ENCODE assay signal across 10 cellular contexts in genomic region chr12:54416908-54417603, GRCh38. TPM values are rescaled to one million over a fixed set of nuclear protein-coding genes. Genes with fewer than 3 reads are reported as not detected.
DNase-seq lines count a peak whose midpoint lies in the region; ATAC-seq and TF ChIP-seq lines count a peak whose summit lies in the region.
"Had no signal": no experiment of that assay in that cellular context is flagged by ENCODE, and none has a peak within 500 bp of the region (broad histone marks: within the 10 kb centered on the region; RNA-seq: fewer than 3 reads in every experiment).

No MANE protein-coding gene starts in this region.

- H3K27me3 ChIP-seq in ACC112 (ENCODE audit: insufficient read depth, low read length) (no peaks in the 10 kb centered on the region), mammary epithelial cell (ENCODE audit: insufficient read depth, low read length) (no peaks in the 10 kb centered on the region)
- no peaks in the 10 kb centered on the region for H3K27me3 ChIP-seq in naive thymus-derived CD4-positive, alpha-beta T cell (ENCODE audit: control insufficient read depth in 2 of 2, insufficient read depth in 2 of 2, low read length in 2 of 2)

- intact Hi-C loops in mammary epithelial cell (cut with micrococcal nuclease) = no loop called here
- intact Hi-C loops in naive thymus-derived CD4-positive, alpha-beta T cell (cut with micrococcal nuclease) = loop anchor here in 1 of 2 donors (10.0 kb wide), 1 partner anchor 568 kb away; the partner anchor contains the start of gene TESPA1

- peak overlapping the region; percentile 89 for H3K4me3 ChIP-seq in ACC112 (ENCODE audit: low read depth, low read length)
- H3K4me3 ChIP-seq in mammary epithelial cell (replicated peaks in 1 of 3; ENCODE audit: insufficient read depth in 1 of 3, low read depth in 2 of 3, low read length in 3 of 3) = peak overlapping the region; percentile 74 to 87 (median 82)
- H3K4me3 ChIP-seq in naive thymus-derived CD4-positive, alpha-beta T cell (ENCODE audit: low read length) = peak overlapping the region; percentile 86

- POLR2A ChIA-PET in naive thymus-derived CD4-positive, alpha-beta T cell (lab: Charles Lee) = interaction anchor here (0.8 to 2.9 kb wide), 8 partner anchors 14 to 137 kb away, joined by 3 to 19 read pairs (median 7); partner anchors contain the start of genes CBX5, NCKAP1L and ZNF385A

- H3K9me3 ChIP-seq in mammary epithelial cell (replicated peaks; ENCODE audit: insufficient read depth, low read length) = no peaks in the 10 kb centered on the region
- H3K9me3 ChIP-seq in naive thymus-derived CD4-positive, alpha-beta T cell (ENCODE audit: control insufficient read depth in 2 of 3, low read length in 3 of 3) = no peaks in the 10 kb centered on the region

- H3K4me2 ChIP-seq in mammary epithelial cell (ENCODE audit: insufficient read depth, low read depth, low read length) = peak overlapping the region; percentile 93

- H3K27ac ChIP-seq in ACC112 (ENCODE audit: low read depth, low read length) (peak overlapping the region; percentile 95), mammary epithelial cell (ENCODE audit: insufficient read depth, low read depth, low read length) (peak overlapping the region; percentile 23)
- H3K27ac ChIP-seq in naive thymus-derived CD4-positive, alpha-beta T cell (ENCODE audit: low read depth, low read length) = peak overlapping the region; percentile 96

- peaks cover 0 to 2% (median 0%) of the 10 kb centered on the region in 11 donors for H3K9me3 Mint-ChIP-seq in naive thymus-derived CD4-positive, alpha-beta T cell

- BruUV-seq in mammary epithelial cell (replicated peaks; lab: Mats Ljungman, UMichigan) = no TSS peak

- TF ChIP-seq EP300 in Ishikawa (IDR thresholded peaks at IDR 0.05; ENCODE audit: borderline replicate concordance) = no peak

- peak overlapping the region; percentile 78 to 98 (median 94) for H3K4me3 Mint-ChIP-seq in naive thymus-derived CD4-positive, alpha-beta T cell

- CTCF ChIA-PET in mammary epithelial cell (lab: Charles Lee; ENCODE audit: low non-redundant PET) = no interaction called here
- CTCF ChIA-PET in naive thymus-derived CD4-positive, alpha-beta T cell (lab: Charles Lee) = interaction anchor here (0.7 to 12.0 kb wide), 5 partner anchors 9 to 34 kb away, joined by 3 to 162 read pairs (median 13); no protein-coding TSS in a partner anchor

- ATAC-seq in naive thymus-derived CD4-positive, alpha-beta T cell = no peak
- ATAC-seq in HG03457 (IDR thresholded peaks at IDR 0.05; ENCODE audit: unreplicated experiment) (no peak), GM21737 (IDR thresholded peaks at IDR 0.05; ENCODE audit: unreplicated experiment) (no peak)
- ATAC-seq: left colon had no signal

- H3K4me1 ChIP-seq in ACC112 (ENCODE audit: control insufficient read depth, insufficient read depth, low read length, unreplicated experiment) (peaks cover 70% of the 10 kb centered on the region), mammary epithelial cell (ENCODE audit: insufficient read depth, low read length) (peaks cover 59% of the 10 kb centered on the region)
- H3K4me1 ChIP-seq in naive thymus-derived CD4-positive, alpha-beta T cell (ENCODE audit: control insufficient read depth in 2 of 2, insufficient read depth in 2 of 2, low read length in 2 of 2) = peaks cover 64 to 71% of the 10 kb centered on the region in 2 donors

- peak overlapping the region; percentile 86 to 100 (median 97) for H3K27ac Mint-ChIP-seq in naive thymus-derived CD4-positive, alpha-beta T cell

- TF ChIP-seq CTCF in mammary epithelial cell (conservative IDR thresholded peaks at IDR 0.05 in 1 of 2, IDR thresholded peaks at IDR 0.05 in 1 of 2; ENCODE audit: extremely low read depth in 1 of 2, insufficient read depth in 1 of 2, low read depth in 1 of 2, low read length in 2 of 2) = no peak

- H2AFZ ChIP-seq in ACC112 (ENCODE audit: low read length, unreplicated experiment) = no peak overlapping the region
- no peak overlapping the region for H2AFZ ChIP-seq in mammary epithelial cell (ENCODE audit: low read depth, low read length)

- H3K9ac ChIP-seq in mammary epithelial cell (ENCODE audit: insufficient read depth, low read length) = peak overlapping the region; percentile 86

- peaks cover 0 to 19% (median 3%) of the 10 kb centered on the region in 5 donors for H3K36me3 Mint-ChIP-seq in naive thymus-derived CD4-positive, alpha-beta T cell

- H3K79me2 ChIP-seq in ACC112 (ENCODE audit: control insufficient read depth, insufficient read depth, low read length, unreplicated experiment) (peaks cover 81% of the 10 kb centered on the region), mammary epithelial cell (ENCODE audit: insufficient read depth, low read length) (peaks cover 75% of the 10 kb centered on the region)

- dilution Hi-C loops in mammary epithelial cell (cut with HindIII; ENCODE audit: low sequenced_read_pairs) = no loop called here

- in situ Hi-C loops in mammary epithelial cell (cut with MboI; ENCODE audit: low sequenced_read_pairs in 2 of 2) = no loop called here

- H3K27me3 Mint-ChIP-seq in naive thymus-derived CD4-positive, alpha-beta T cell = peaks cover 0 to 12% (median 0%) of the 10 kb centered on the region in 5 donors

- H4K20me1 ChIP-seq in mammary epithelial cell (ENCODE audit: insufficient read depth, low read length) = no peaks in the 10 kb centered on the region

- H3K36me3 ChIP-seq in ACC112 (ENCODE audit: insufficient read depth, low read length) (0 out of 2 replicates have a peak, but pooled peaks cover 4% of the 10 kb centered on the region), mammary epithelial cell (ENCODE audit: insufficient read depth, low read length) (peaks cover 3% of the 10 kb centered on the region)
- peaks cover 0 to 16% (median 0%) of the 10 kb centered on the region in 3 experiments for H3K36me3 ChIP-seq in naive thymus-derived CD4-positive, alpha-beta T cell (ENCODE audit: control insufficient read depth in 2 of 3, insufficient read depth in 3 of 3, low read length in 3 of 3)

- peaks cover 50 to 86% (median 65%) of the 10 kb centered on the region in 7 donors for H3K4me1 Mint-ChIP-seq in naive thymus-derived CD4-positive, alpha-beta T cell

- TF ChIP-seq RAD21 in Ishikawa (IDR thresholded peaks at IDR 0.05; ENCODE audit: low read depth) = no peak

- 62% methylated on average over 2 of the region's 2 CpGs for WGBS in mammary epithelial cell (ENCODE audit: low coverage, missing lambda C conversion rate)

- DNase-seq in mammary epithelial cell (no peak), SW 1271 (lab: John Stamatoyannopoulos, UW) (no peak), DMS153 treated with DMSO at 0.1 percent for 48 hours (lab: John Stamatoyannopoulos, UW; ENCODE audit: unreplicated experiment) (no peak)
- no peak for DNase-seq in naive thymus-derived CD4-positive, alpha-beta T cell
- DNase-seq: activated CD4-positive, CD25-positive, alpha-beta regulatory T cell treated with anti-CD3 and anti-CD28 coated beads, Interleukin-2, amount 50 U/mL, for 72 hours; left colon had no signal

TF ChIP-seq in Ishikawa, 13 proteins besides CTCF, POLR2A, EP300 and RAD21:
- TF ChIP-seq CEBPB (IDR thresholded peaks at IDR 0.05) (0 out of 2 replicates have a peak, but pooled peaks have one; percentile 32), TEAD4 (IDR thresholded peaks at IDR 0.05) (no peak)
TF ChIP-seq in Ishikawa: peak in this region for 1.

RNA-seq across cellular contexts. Expression of gene ITGA5, which starts 2.0 kb away (rescaled TPM):
- 100 to 1,000 TPM in 1 of 2 donors, 10 to 100 TPM in 1; 74.2 to 128 TPM for total RNA-seq in mammary epithelial cell
- 119 TPM for polyA plus RNA-seq in mammary epithelial cell
- polyA minus RNA-seq in mammary epithelial cell = 238 TPM
- 100 to 1,000 TPM in 4 of 5 experiments, 10 to 100 TPM in 1; 73.9 to 169 (median 145) TPM for total RNA-seq in naive thymus-derived CD4-positive, alpha-beta T cell
- polyA plus RNA-seq in naive thymus-derived CD4-positive, alpha-beta T cell = 10 to 100 TPM; 26.5 to 82.4 TPM

RNA-seq across cellular contexts. Expression of gene ZNF385A, which starts 32.5 kb away (rescaled TPM):
- 100 to 1,000 TPM in 1 of 2 donors, 10 to 100 TPM in 1; 16.0 to 102 TPM for total RNA-seq in mammary epithelial cell
- 11.7 TPM for polyA plus RNA-seq in mammary epithelial cell
- 124 TPM for polyA minus RNA-seq in mammary epithelial cell
- 10 to 100 TPM in 1 of 5 experiments, 1 to 10 TPM in 4; 1.3 to 69.9 (median 1.4) TPM for total RNA-seq in naive thymus-derived CD4-positive, alpha-beta T cell
- polyA plus RNA-seq in naive thymus-derived CD4-positive, alpha-beta T cell = under 1 TPM; 0.39 to 0.78 TPM

RNA-seq across cellular contexts. Expression of gene GPR84, which starts 52.8 kb away (rescaled TPM):
- total RNA-seq in mammary epithelial cell = under 1 TPM; 0.17 to 0.33 TPM
- 0.11 TPM for polyA plus RNA-seq in mammary epithelial cell
- polyA minus RNA-seq in mammary epithelial cell = not detected
- total RNA-seq in naive thymus-derived CD4-positive, alpha-beta T cell = 10 to 100 TPM in 1 of 5 experiments, 1 to 10 TPM in 2, not detected in 2; 1.2 to 13.1 (median 3.9) TPM
- not detected for polyA plus RNA-seq in naive thymus-derived CD4-positive, alpha-beta T cell

RNA-seq across cellular contexts. Expression of gene GTSF1, which starts 56.3 kb away (rescaled TPM):
- not detected for total RNA-seq in mammary epithelial cell
- polyA plus RNA-seq in mammary epithelial cell = not detected
- not detected for polyA minus RNA-seq in mammary epithelial cell
- total RNA-seq in naive thymus-derived CD4-positive, alpha-beta T cell = 1 to 10 TPM; 1.9 to 9.5 (median 2.5) TPM
- polyA plus RNA-seq in naive thymus-derived CD4-positive, alpha-beta T cell = 10 to 100 TPM; 13.5 to 15.1 TPM

Comparison
In these comparisons a context has a peak if more than half of its experiments do, and no peak if none do; other contexts are left out.
1. H3K27ac ChIP-seq: peak in every context shown above with its lines; median percentile 96 in naive thymus-derived CD4-positive, alpha-beta T cell; 95 in ACC112; 23 in mammary epithelial cell.